ENCODE assay signal across 8 cellular contexts in genomic region chr10:36331121-36331520, GRCh38.
"Had no signal": no experiment of that assay in that cellular context is flagged by ENCODE, and none has a peak within 500 bp of the region (broad histone marks: within the 10 kb centered on the region; RNA-seq: fewer than 3 reads in every experiment).

No MANE protein-coding gene starts in this region.

- DNase-seq: GM23248, H9, HCEC 1CT, KBM-7 had no signal

- H3K27ac ChIP-seq: GM23248, HL-60 had no signal

- H3K9ac ChIP-seq: GM23248 had no signal

- H2AFZ ChIP-seq: GM23248 had no signal

- ATAC-seq: HepG2 had no signal

- H3K4me3 ChIP-seq: GM23248 had no signal

- FAIRE-seq: H1, H54, HepG2 had no signal
